34 cellular contexts compared by ENCODE assay signal in genomic region chr13:60146491-60146890, GRCh38. TPM values are rescaled to one million over a fixed set of nuclear protein-coding genes. Genes with fewer than 3 reads are reported as not detected.
DNase-seq lines count a peak whose midpoint lies in the region; ATAC-seq and TF ChIP-seq lines count a peak whose summit lies in the region.
"Had no signal": no experiment of that assay in that cellular context is flagged by ENCODE, and none has a peak within 500 bp of the region (broad histone marks: within the 10 kb centered on the region; RNA-seq: fewer than 3 reads in every experiment).

No MANE protein-coding gene starts in this region.

- peak; percentile 40 for ATAC-seq in SK-N-SH treated with all-trans-retinoic acid at 6 μM for 48 hours
- no peak for ATAC-seq in GM21423 (IDR thresholded peaks at IDR 0.05; ENCODE audit: unreplicated experiment)
- no peak for ATAC-seq in body of pancreas
- ATAC-seq: natural killer cell; Panc1; psoas muscle; stimulated activated effector memory CD8-positive, alpha-beta T cell treated with anti-CD3 and anti-CD28 coated beads, Interleukin-12 subunit alpha, Interleukin-12 subunit beta, amount 100 ng/mL, for 72 hours had no signal

- no peak overlapping the region for H3K27ac ChIP-seq in endodermal cell (ENCODE audit: low read depth, low read length)
- no peak overlapping the region for H3K27ac ChIP-seq in body of pancreas
- H3K27ac ChIP-seq: C4-2B, cardiac muscle cell, coronary artery, esophagus muscularis mucosa, GM23248, psoas muscle, sigmoid colon, transverse colon, WERI-Rb-1 had no signal

- TF ChIP-seq CTCF in endodermal cell (conservative IDR thresholded peaks at IDR 0.05) = no peak
- no peak for TF ChIP-seq CTCF in foreskin fibroblast (IDR thresholded peaks at IDR 0.05; ENCODE audit: low read depth, low read length)
- TF ChIP-seq CTCF in body of pancreas (IDR thresholded peaks at IDR 0.05) = no peak

- H3K9ac ChIP-seq in endodermal cell (ENCODE audit: extremely low read depth, low read length, poor library complexity, severe bottlenecking) = no peak overlapping the region
- H3K9ac ChIP-seq: GM23248 had no signal

- H3K9me3 Mint-ChIP-seq in endodermal cell = no peaks in the 10 kb centered on the region
- H3K9me3 Mint-ChIP-seq: activated T-helper 2 cell treated with anti-CD3 and anti-CD28 coated beads, Interferon-gamma antibody, Interleukin-2, Interleukin-4, amounts not matched to agents 10 μg/mL and 5 μg/mL and 100 μg/mL, durations not matched to agents 14 hours and 24 hours and 36 hours; stimulated activated effector memory CD8-positive, alpha-beta T cell treated with anti-CD3 and anti-CD28 coated beads, Interleukin-12 subunit alpha, Interleukin-12 subunit beta, amount 100 ng/mL, for 72 hours had no signal

- peaks cover 62% of the 10 kb centered on the region for H3K4me1 Mint-ChIP-seq in endodermal cell

- no peak overlapping the region for H3K4me3 Mint-ChIP-seq in endodermal cell
- H3K4me3 Mint-ChIP-seq: natural killer cell; stimulated activated effector memory CD8-positive, alpha-beta T cell treated with anti-CD3 and anti-CD28 coated beads, Interleukin-12 subunit alpha, Interleukin-12 subunit beta, amount 100 ng/mL, for 72 hours had no signal

- DNase-seq in endodermal cell (no peak), foreskin fibroblast (peak; percentile 40 to 69), ecto neural progenitor cell (ENCODE audit: low spot score) (no peak), body of pancreas (no peak), NCI-H187 (lab: John Stamatoyannopoulos, UW) (no peak)
- DNase-seq: activated CD4-positive, alpha-beta T cell treated with anti-CD3 and anti-CD28 coated beads for 4 hours; activated naive CD4-positive, alpha-beta T cell treated with anti-CD3 and anti-CD28 coated beads, Interleukin-2, amount 50 U/mL, for 16 hours; amygdala; COR-L47; DMS53; GF-D8; GM23248; Kasumi-1; kidney; midbrain; natural killer cell; NCI-H446; NCI-H774; occipital lobe; psoas muscle; Right ventricle myocardium superior; sigmoid colon; stimulated activated CD4-positive, alpha-beta T cell treated with anti-CD3 and anti-CD28 coated beads, Interleukin-4, amount 100 ng/mL, for 4 hours; transverse colon; WERI-Rb-1 had no signal

- H3K27me3 Mint-ChIP-seq in endodermal cell (ENCODE audit: insufficient read depth) = no peaks in the 10 kb centered on the region

- H3K36me3 ChIP-seq in endodermal cell (ENCODE audit: control insufficient read depth, insufficient read depth, low read length) (peaks cover 29% of the 10 kb centered on the region), body of pancreas (replicated peaks in 1 of 2; ENCODE audit: insufficient read depth in 1 of 2, low read depth in 2 of 2) (no peaks in the 10 kb centered on the region)
- H3K36me3 ChIP-seq: cardiac muscle cell, esophagus muscularis mucosa, sigmoid colon, transverse colon, WERI-Rb-1 had no signal

- H3K4me3 ChIP-seq in endodermal cell (ENCODE audit: low read length) (peak overlapping the region; percentile 46), foreskin fibroblast (ENCODE audit: low read depth in 1 of 2, low read length in 2 of 2) (no peak overlapping the region), body of pancreas (no peak overlapping the region)
- H3K4me3 ChIP-seq: cardiac muscle cell, coronary artery, esophagus muscularis mucosa, GM23248, psoas muscle, sigmoid colon, transverse colon had no signal

- no peaks in the 10 kb centered on the region for H3K9me3 ChIP-seq in endodermal cell (ENCODE audit: control insufficient read depth, low read length)
- no peaks in the 10 kb centered on the region for H3K9me3 ChIP-seq in body of pancreas
- H3K9me3 ChIP-seq: esophagus muscularis mucosa, psoas muscle, sigmoid colon, transverse colon had no signal

- H3K4me1 ChIP-seq in endodermal cell (ENCODE audit: control insufficient read depth, insufficient read depth, low read length) (peaks cover 30% of the 10 kb centered on the region), body of pancreas (no peaks in the 10 kb centered on the region)
- H3K4me1 ChIP-seq: esophagus muscularis mucosa, psoas muscle, sigmoid colon had no signal

- no peak for TF ChIP-seq POLR2A in body of pancreas (IDR thresholded peaks at IDR 0.05)

- 80% methylated on average over 2 of the region's 2 CpGs; no CpG with 5 or more reads in 1 of the 2 experiments for WGBS in endodermal cell (ENCODE audit: insufficient coverage in 1 of 2, insufficient read length in 1 of 2), 2 experiments
- WGBS in body of pancreas, 2 donors = 93% methylated on average over 2 of the region's 2 CpGs

- H3K27ac Mint-ChIP-seq in endodermal cell = no peak overlapping the region
- H3K27ac Mint-ChIP-seq: activated T-helper 2 cell treated with anti-CD3 and anti-CD28 coated beads, Interferon-gamma antibody, Interleukin-2, Interleukin-4, amounts not matched to agents 10 μg/mL and 5 μg/mL and 100 μg/mL, durations not matched to agents 14 hours and 24 hours and 36 hours; natural killer cell; stimulated activated effector memory CD8-positive, alpha-beta T cell treated with anti-CD3 and anti-CD28 coated beads, Interleukin-12 subunit alpha, Interleukin-12 subunit beta, amount 100 ng/mL, for 72 hours had no signal

- intact Hi-C loops in body of pancreas (cut with DNase I) = no loop called here

- H3K36me3 Mint-ChIP-seq in endodermal cell (ENCODE audit: low read depth) = no peaks in the 10 kb centered on the region
- H3K36me3 Mint-ChIP-seq: natural killer cell; stimulated activated effector memory CD8-positive, alpha-beta T cell treated with anti-CD3 and anti-CD28 coated beads, Interleukin-12 subunit alpha, Interleukin-12 subunit beta, amount 100 ng/mL, for 72 hours had no signal

- H3K27me3 ChIP-seq in endodermal cell (ENCODE audit: control insufficient read depth, insufficient read depth, low read length, poor library complexity, severe bottlenecking) = no peaks in the 10 kb centered on the region
- no peaks in the 10 kb centered on the region for H3K27me3 ChIP-seq in body of pancreas
- H3K27me3 ChIP-seq: cardiac muscle cell, esophagus muscularis mucosa, sigmoid colon, transverse colon had no signal

TF ChIP-seq in SK-N-SH treated with all-trans-retinoic acid at 6 μM for 48 hours, 23 proteins besides CTCF, POLR2A, EP300 and RAD21:
- TF ChIP-seq ZFP3 (CRISPR knock-in tag; IDR thresholded peaks at IDR 0.05) (no peak), RARB (CRISPR knock-in tag; IDR thresholded peaks at IDR 0.05) (no peak), SNAI2 (CRISPR knock-in tag; IDR thresholded peaks at IDR 0.05) (no peak), TCF4 (CRISPR knock-in tag; IDR thresholded peaks at IDR 0.05; ENCODE audit: borderline replicate concordance) (no peak), ZC3H10 (CRISPR knock-in tag; IDR thresholded peaks at IDR 0.05) (no peak), ZNF8 (CRISPR knock-in tag; IDR thresholded peaks at IDR 0.05) (no peak), PPARA (CRISPR knock-in tag; IDR thresholded peaks at IDR 0.05; ENCODE audit: borderline replicate concordance) (no peak)
- TF ChIP-seq, protein P1, sequence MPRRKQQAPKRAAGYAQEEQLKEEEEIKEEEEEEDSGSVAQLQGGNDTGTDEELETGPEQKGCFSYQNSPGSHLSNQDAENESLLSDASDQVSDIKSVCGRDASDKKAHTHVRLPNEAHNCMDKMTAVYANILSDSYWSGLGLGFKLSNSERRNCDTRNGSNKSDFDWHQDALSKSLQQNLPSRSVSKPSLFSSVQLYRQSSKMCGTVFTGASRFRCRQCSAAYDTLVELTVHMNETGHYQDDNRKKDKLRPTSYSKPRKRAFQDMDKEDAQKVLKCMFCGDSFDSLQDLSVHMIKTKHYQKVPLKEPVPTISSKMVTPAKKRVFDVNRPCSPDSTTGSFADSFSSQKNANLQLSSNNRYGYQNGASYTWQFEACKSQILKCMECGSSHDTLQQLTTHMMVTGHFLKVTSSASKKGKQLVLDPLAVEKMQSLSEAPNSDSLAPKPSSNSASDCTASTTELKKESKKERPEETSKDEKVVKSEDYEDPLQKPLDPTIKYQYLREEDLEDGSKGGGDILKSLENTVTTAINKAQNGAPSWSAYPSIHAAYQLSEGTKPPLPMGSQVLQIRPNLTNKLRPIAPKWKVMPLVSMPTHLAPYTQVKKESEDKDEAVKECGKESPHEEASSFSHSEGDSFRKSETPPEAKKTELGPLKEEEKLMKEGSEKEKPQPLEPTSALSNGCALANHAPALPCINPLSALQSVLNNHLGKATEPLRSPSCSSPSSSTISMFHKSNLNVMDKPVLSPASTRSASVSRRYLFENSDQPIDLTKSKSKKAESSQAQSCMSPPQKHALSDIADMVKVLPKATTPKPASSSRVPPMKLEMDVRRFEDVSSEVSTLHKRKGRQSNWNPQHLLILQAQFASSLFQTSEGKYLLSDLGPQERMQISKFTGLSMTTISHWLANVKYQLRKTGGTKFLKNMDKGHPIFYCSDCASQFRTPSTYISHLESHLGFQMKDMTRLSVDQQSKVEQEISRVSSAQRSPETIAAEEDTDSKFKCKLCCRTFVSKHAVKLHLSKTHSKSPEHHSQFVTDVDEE (CRISPR knock-in tag; IDR thresholded peaks at IDR 0.05) = no peak

RNA-seq across cellular contexts. Expression of gene DIAPH3, which starts 17.2 kb away (rescaled TPM):
- 10 to 100 TPM; 23.6 to 25.7 TPM for total RNA-seq in endodermal cell
- polyA plus RNA-seq in endodermal cell (2013, experiment 1 of 2) = 19.5 TPM
- polyA plus RNA-seq in endodermal cell (2013, experiment 2 of 2) = 25.6 TPM
- under 1 TPM; 0.33 to 0.78 TPM for total RNA-seq in body of pancreas

Comparison
In these comparisons a context has a peak if more than half of its experiments do, and no peak if none do; other contexts are left out.
1. DNase-seq: peak in foreskin fibroblast (2 of 2); none in endodermal cell (single experiment), ecto neural progenitor cell (single experiment), body of pancreas (0 of 4) and NCI-H187 (0 of 2).
2. RNA of gene DIAPH3, which starts 17.2 kb away (total RNA-seq): 23.6 to 25.7 TPM in endodermal cell; 0.33 to 0.78 TPM in body of pancreas; every median in the first group is over 10 times any median in the second.